12 cellular contexts compared by ENCODE assay signal in the genomic region with DNA sequence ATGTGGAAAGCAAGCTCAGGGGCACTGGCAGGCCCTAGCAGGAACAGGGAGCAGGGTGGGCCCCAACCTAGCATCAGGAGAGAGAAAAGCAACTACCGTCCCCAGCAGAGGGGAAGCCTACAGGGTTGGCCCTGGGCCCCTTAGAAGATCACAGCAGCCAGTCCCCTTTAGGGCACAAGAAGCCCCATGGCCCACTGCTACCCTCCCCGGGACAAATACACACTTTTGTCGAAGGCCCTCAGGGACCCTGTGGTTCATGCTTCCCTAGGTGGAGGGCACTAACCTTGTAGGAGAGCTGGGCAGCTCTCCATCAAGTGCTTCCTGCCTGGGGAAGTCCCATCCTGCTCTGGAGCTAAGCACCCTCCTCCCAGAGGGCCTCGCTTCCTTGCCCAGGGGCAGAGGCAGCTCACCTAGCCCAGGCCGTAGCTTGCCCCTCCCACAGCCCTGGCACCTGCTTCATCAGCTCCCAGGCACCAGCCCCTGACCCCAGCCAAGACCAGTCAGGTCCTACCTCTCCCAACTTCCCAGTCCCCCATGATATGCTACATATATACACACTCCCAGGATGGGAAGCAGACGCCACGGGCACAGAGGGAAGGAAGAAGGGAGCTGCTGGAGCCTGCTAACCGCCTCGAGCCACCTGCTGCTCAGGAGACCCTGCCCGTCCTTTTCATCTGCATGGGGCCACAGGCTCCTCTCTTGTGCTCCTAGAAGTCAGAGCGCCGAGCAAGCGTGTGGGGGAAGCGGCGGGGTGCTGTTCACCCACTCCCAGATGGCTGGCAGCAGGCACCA. TPM values are rescaled to one million over a fixed set of nuclear protein-coding genes. Genes with fewer than 3 reads are reported as not detected.
A peak's percentile ranks its signal among the peaks of the same experiment; 100 is the strongest.
DNase-seq lines count a peak whose midpoint lies in the region; ATAC-seq and TF ChIP-seq lines count a peak whose summit lies in the region.
"Had no signal": no experiment of that assay in that cellular context is flagged by ENCODE, and none has a peak within 500 bp of the region (broad histone marks: within the 10 kb centered on the region; RNA-seq: fewer than 3 reads in every experiment).

No MANE protein-coding gene starts in this region.

- TF ChIP-seq CTCF in dorsolateral prefrontal cortex (IDR thresholded peaks at IDR 0.05 in 54 of 56, conservative IDR thresholded peaks at IDR 0.05 in 2 of 56; ENCODE audit: low read depth in 1 of 56, partially characterized antibody in 56 of 56): no peak
- TF ChIP-seq CTCF in gastrocnemius medialis (IDR thresholded peaks at IDR 0.05 in 4 of 5, conservative IDR thresholded peaks at IDR 0.05 in 1 of 5): no peak

- ATAC-seq in gastrocnemius medialis (no peak), GM19395 (IDR thresholded peaks at IDR 0.05; ENCODE audit: unreplicated experiment) (no peak)

- no peak for TF ChIP-seq POLR2A in gastrocnemius medialis (IDR thresholded peaks at IDR 0.05)

- no peak overlapping the region for H3K4me3 ChIP-seq in dorsolateral prefrontal cortex
- no peak overlapping the region for H3K4me3 ChIP-seq in gastrocnemius medialis
- H3K4me3 ChIP-seq: SJSA1 had no signal

- no peaks in the 10 kb centered on the region for H3K9me3 ChIP-seq in gastrocnemius medialis
- H3K9me3 ChIP-seq: SJSA1 had no signal

- in situ Hi-C loops in gastrocnemius medialis (cut with MboI; ENCODE audit: low sequenced_read_pairs in 4 of 4): no loop called here

- H3K36me3 ChIP-seq in gastrocnemius medialis: peaks cover 8 to 60% of the 10 kb centered on the region in 2 donors

- DNase-seq in NCI-H510A treated with DMSO at 0.1 percent for 48 hours (lab: John Stamatoyannopoulos, UW) (peak; percentile 26), NCI-H510A (lab: John Stamatoyannopoulos, UW) (no peak), HK-2 (ENCODE audit: unreplicated experiment) (peak; percentile 21), dorsolateral prefrontal cortex (peak in 3 of 10 donors; percentile 45 to 79 (median 57)), gastrocnemius medialis (no peak), NCI-H187 (lab: John Stamatoyannopoulos, UW) (no peak), HT-29 (ENCODE audit: low spot score) (no peak)
- DNase-seq: ACHN, endodermal cell, NCI-H1436 had no signal

- H3K27ac ChIP-seq in dorsolateral prefrontal cortex: peak overlapping the region; percentile 86 to 100 (median 98)
- peak overlapping the region; percentile 83 to 92 (median 88) for H3K27ac ChIP-seq in gastrocnemius medialis
- H3K27ac ChIP-seq: SJSA1 had no signal

- H3K27me3 ChIP-seq in dorsolateral prefrontal cortex: no peaks in the 10 kb centered on the region
- H3K27me3 ChIP-seq in gastrocnemius medialis: no peaks in the 10 kb centered on the region
- H3K27me3 ChIP-seq: SJSA1 had no signal

- intact Hi-C loops in dorsolateral prefrontal cortex (cut with DNase I): loop anchor here in 1 of 2 donors (2.0 kb wide), 1 partner anchor 19 kb away; a partner anchor contains a TSS
- intact Hi-C loops in gastrocnemius medialis (cut with DNase I; ENCODE audit: low total_unique reads): loop anchor here (10.0 kb wide), 1 partner anchor 231 kb away; a partner anchor contains a TSS

- peaks cover 44 to 54% of the 10 kb centered on the region in 2 donors for H3K4me1 ChIP-seq in gastrocnemius medialis
- H3K4me1 ChIP-seq: SJSA1 had no signal

RNA-seq across cellular contexts. Expression of a gene that starts 20.1 kb away (rescaled TPM):
- total RNA-seq in dorsolateral prefrontal cortex (100 to 1,000 TPM; 122 to 627 (median 268) TPM), gastrocnemius medialis (100 to 1,000 TPM; 177 to 423 (median 312) TPM)
- total RNA-seq in HT-29 (2014; rRNA removed; shearing (Covaris generic)): 101 and 110 TPM in 2 replicates

RNA-seq across cellular contexts. Expression of a gene that starts 29.9 kb away (rescaled TPM):
- 10 to 100 TPM; 30.5 to 76.8 (median 48.2) TPM for total RNA-seq in dorsolateral prefrontal cortex
- 100 to 1,000 TPM in 1 of 4 donors, 10 to 100 TPM in 3; 27.7 to 124 (median 36.0) TPM for total RNA-seq in gastrocnemius medialis
- total RNA-seq in HT-29 (2014; rRNA removed; shearing (Covaris generic)): 53.8 and 54.9 TPM in 2 replicates

RNA-seq across cellular contexts. Expression of a gene that starts 34.9 kb away (rescaled TPM):
- total RNA-seq in dorsolateral prefrontal cortex: 10 to 100 TPM; 41.2 to 87.6 (median 55.2) TPM
- 10 to 100 TPM; 25.1 to 50.5 (median 42.4) TPM for total RNA-seq in gastrocnemius medialis
- total RNA-seq in HT-29 (2014; rRNA removed; shearing (Covaris generic)): 60.5 and 79.2 TPM in 2 replicates

RNA-seq across cellular contexts. Expression of a gene that starts 53.9 kb away (rescaled TPM):
- total RNA-seq in dorsolateral prefrontal cortex (10 to 100 TPM; 26.7 to 64.2 (median 47.2) TPM), gastrocnemius medialis (10 to 100 TPM; 37.1 to 47.1 (median 46.3) TPM)
- total RNA-seq in HT-29 (2014; rRNA removed; shearing (Covaris generic)): 46.4 and 46.5 TPM in 2 replicates

RNA-seq across cellular contexts. Expression of a gene that starts 58.3 kb away (rescaled TPM):
- total RNA-seq in dorsolateral prefrontal cortex (10 to 100 TPM; 15.6 to 42.0 (median 23.9) TPM), gastrocnemius medialis (1 to 10 TPM; 5.7 to 7.2 (median 6.7) TPM)
- total RNA-seq in HT-29 (2014; rRNA removed; shearing (Covaris generic)): 11.3 and 14.4 TPM in 2 replicates

Comparison
In these comparisons a context has a peak if more than half of its experiments do, and no peak if none do; other contexts are left out.
1. DNase-seq: peak in NCI-H510A treated with DMSO at 0.1 percent for 48 hours (single experiment) and HK-2 (single experiment); none in NCI-H510A (single experiment), gastrocnemius medialis (0 of 2), NCI-H187 (0 of 2) and HT-29 (single experiment).